ENCODE assay signal across 12 cellular contexts in the genomic region with DNA sequence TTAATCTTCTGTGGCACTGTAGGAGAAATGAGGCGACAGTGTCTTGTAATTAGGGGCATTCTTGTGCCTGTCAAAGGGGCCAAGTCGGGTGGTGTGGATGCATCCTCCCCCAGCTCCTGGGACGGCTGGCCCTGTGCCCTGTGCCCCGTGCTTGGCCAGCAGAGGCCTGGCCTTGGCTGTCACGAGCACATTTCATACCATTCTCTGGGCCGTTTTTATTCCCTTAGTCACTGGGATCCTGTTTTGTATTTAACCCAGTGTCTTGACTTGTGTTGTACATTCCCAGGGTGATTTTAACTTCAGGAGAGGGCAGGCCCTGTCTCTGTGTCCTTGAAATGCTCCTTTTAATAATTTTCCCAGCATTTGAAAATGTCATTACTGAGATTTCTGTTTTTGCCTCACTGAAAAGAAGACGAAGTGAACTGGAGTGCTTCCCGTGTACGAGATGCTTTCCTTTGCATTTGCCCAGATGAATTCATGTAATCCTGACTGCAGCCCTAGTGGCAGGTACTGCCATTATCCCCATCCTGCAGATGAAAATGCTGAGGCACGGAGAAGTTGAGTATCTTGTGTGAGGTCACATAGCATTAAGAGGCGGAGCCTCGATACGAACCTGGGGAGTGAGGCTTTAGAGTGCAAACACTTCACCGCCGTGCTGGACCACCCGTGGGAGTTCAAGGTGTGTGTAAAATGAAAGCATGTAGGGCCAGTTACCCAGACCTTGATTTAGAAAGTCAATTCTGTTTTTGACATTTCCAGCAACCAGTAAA. TPM values are rescaled to one million over a fixed set of nuclear protein-coding genes. Genes with fewer than 3 reads are reported as not detected.
DNase-seq lines count a peak whose midpoint lies in the region; ATAC-seq and TF ChIP-seq lines count a peak whose summit lies in the region.
"Had no signal": no experiment of that assay in that cellular context is flagged by ENCODE, and none has a peak within 500 bp of the region (broad histone marks: within the 10 kb centered on the region; RNA-seq: fewer than 3 reads in every experiment).

No MANE protein-coding gene starts in this region.

- H3K4me1 ChIP-seq in skeletal muscle satellite cell (ENCODE audit: control insufficient read depth, insufficient read depth, low read length), result peaks cover 36% of the 10 kb centered on the region

- no peaks in the 10 kb centered on the region for H3K9me3 ChIP-seq in skeletal muscle satellite cell (replicated peaks; ENCODE audit: low read length)

- H3K4me2 ChIP-seq in skeletal muscle satellite cell (ENCODE audit: low read length), result peak overlapping the region; percentile 68

- no peak for ATAC-seq in HG03196 (IDR thresholded peaks at IDR 0.05; ENCODE audit: unreplicated experiment)
- no peak for ATAC-seq in GM18517 (IDR thresholded peaks at IDR 0.05; ENCODE audit: unreplicated experiment)

- peak overlapping the region; percentile 74 for H3K9ac ChIP-seq in skeletal muscle satellite cell (ENCODE audit: low read depth, low read length)

- TF ChIP-seq CTCF in cardiac fibroblast (IDR thresholded peaks at IDR 0.05; ENCODE audit: low read depth, low read length), result no peak

- no peak overlapping the region for H3K4me3 ChIP-seq in cardiac fibroblast (replicated peaks in 1 of 2; ENCODE audit: low read depth in 2 of 2, low read length in 2 of 2)
- peak overlapping the region; percentile 14 for H3K4me3 ChIP-seq in skeletal muscle satellite cell (ENCODE audit: low read length)

- no peaks in the 10 kb centered on the region for H3K36me3 ChIP-seq in skeletal muscle satellite cell (ENCODE audit: insufficient read depth, low read length)

- DNase-seq in GM03348 (ENCODE audit: low spot score) (peak; percentile 86), cardiac fibroblast (ENCODE audit: low read depth in 2 of 2) (peak; percentile 77 to 79), kidney tubule cell (ENCODE audit: low spot score) (peak; percentile 58), HuH-7.5 (ENCODE audit: low spot score) (no peak), pons (ENCODE audit: low spot score) (no peak)
- DNase-seq: activated CD4-positive, alpha-beta T cell treated with anti-CD3 and anti-CD28 coated beads for 1 hour; activated naive CD8-positive, alpha-beta T cell treated with anti-CD3 and anti-CD28 coated beads, Interleukin-2, amount 10 ng/mL, durations not matched to agents 7 days and 5 days; COR-L47; NCI-H146 had no signal

- H3K27me3 ChIP-seq in skeletal muscle satellite cell (ENCODE audit: control insufficient read depth, insufficient read depth, low read length), result no peaks in the 10 kb centered on the region

RNA-seq across cellular contexts. Expression of a gene that starts 57.0 kb away (rescaled TPM):
- total RNA-seq in skeletal muscle satellite cell (2012; rRNA removed), result 4.6 and 6.3 TPM in 2 replicates

Comparison
In these comparisons a context has a peak if more than half of its experiments do, and no peak if none do; other contexts are left out.
1. DNase-seq: peak in GM03348 (single experiment), cardiac fibroblast (2 of 2) and kidney tubule cell (single experiment); none in HuH-7.5 (single experiment) and pons (single experiment).